In genomic region chr2:101717041-101717817, GRCh38 we compare ENCODE assay signal across 9 cellular contexts. TPM values are rescaled to one million over a fixed set of nuclear protein-coding genes. Genes with fewer than 3 reads are reported as not detected.
DNase-seq lines count a peak whose midpoint lies in the region; ATAC-seq and TF ChIP-seq lines count a peak whose summit lies in the region.
"Had no signal": no experiment of that assay in that cellular context is flagged by ENCODE, and none has a peak within 500 bp of the region (broad histone marks: within the 10 kb centered on the region; RNA-seq: fewer than 3 reads in every experiment).

No MANE protein-coding gene starts in this region.

- TF ChIP-seq CTCF in DOHH2 (IDR thresholded peaks at IDR 0.05; ENCODE audit: low read depth, low read length, poor library complexity, severe bottlenecking) (no peak), sigmoid colon (IDR thresholded peaks at IDR 0.05) (no peak), tibial nerve (IDR thresholded peaks at IDR 0.05) (no peak)

- no peak for DNase-seq in central memory CD8-positive, alpha-beta T cell (ENCODE audit: low spot score in 2 of 2)
- DNase-seq in sigmoid colon (no peak), tibial nerve (ENCODE audit: low spot score in 2 of 2) (no peak), HCEC 1CT (no peak), GM23248 (no peak)
- DNase-seq: NCI-H1694 treated with DMSO at 0.1 percent for 48 hours had no signal

- H3K9ac ChIP-seq in GM23248: no peak overlapping the region

- H3F3A ChIP-seq in DOHH2 (ENCODE audit: control insufficient read depth, insufficient read depth): peaks cover 36% of the 10 kb centered on the region
- peaks cover 45% of the 10 kb centered on the region for H3F3A ChIP-seq in GM23248 (ENCODE audit: insufficient read depth)

- H3K4me2 ChIP-seq in DOHH2 (ENCODE audit: low read length): peak overlapping the region; percentile 97
- H3K4me2 ChIP-seq in GM23248 (ENCODE audit: unreplicated experiment): no peak overlapping the region

- no peaks in the 10 kb centered on the region for H3K9me3 Mint-ChIP-seq in central memory CD8-positive, alpha-beta T cell

- H3K4me3 ChIP-seq in DOHH2 (ENCODE audit: low read length) (peak overlapping the region; percentile 73), sigmoid colon (no peak overlapping the region), tibial nerve (no peak overlapping the region), GM23248 (no peak overlapping the region)

- 51 to 81% methylated on average over 9 of the region's 9 CpGs for WGBS in sigmoid colon, 2 donors
- 77 to 80% methylated on average over 9 of the region's 9 CpGs for WGBS in tibial nerve, 2 donors
- WGBS in GM23248 (ENCODE audit: low coverage in 1 of 2, low lambda C conversion rate in 2 of 2, missing lambda C conversion rate in 2 of 2), 2 experiments: 99% methylated on average over 9 of the region's 9 CpGs

- H3K4me3 Mint-ChIP-seq in central memory CD8-positive, alpha-beta T cell: peak overlapping the region; percentile 70

- no peaks in the 10 kb centered on the region for H3K27me3 Mint-ChIP-seq in central memory CD8-positive, alpha-beta T cell

- peaks cover 28% of the 10 kb centered on the region for H3K36me3 ChIP-seq in DOHH2 (ENCODE audit: control insufficient read depth, low read length)
- no peaks in the 10 kb centered on the region for H3K36me3 ChIP-seq in sigmoid colon
- H3K36me3 ChIP-seq in tibial nerve: no peaks in the 10 kb centered on the region
- H3K36me3 ChIP-seq in GM23248 (ENCODE audit: low read depth): peaks cover 24% of the 10 kb centered on the region

- peak; percentile 69 for ATAC-seq in GM21390 (IDR thresholded peaks at IDR 0.05; ENCODE audit: unreplicated experiment)
- ATAC-seq in HG03565 (IDR thresholded peaks at IDR 0.05; ENCODE audit: unreplicated experiment): peak; percentile 73
- ATAC-seq in central memory CD8-positive, alpha-beta T cell (replicated peaks; ENCODE audit: extremely low read depth, poor library complexity, severe bottlenecking): peak; percentile 61

- TF ChIP-seq POLR2A in sigmoid colon (IDR thresholded peaks at IDR 0.05): no peak
- no peak for TF ChIP-seq POLR2A in tibial nerve (IDR thresholded peaks at IDR 0.05)

- in situ Hi-C loops in GM23248 (cut with MboI): no loop called here

- intact Hi-C loops in sigmoid colon (cut with DNase I): no loop called here

- H3K9me2 ChIP-seq in DOHH2 (replicated peaks; ENCODE audit: control insufficient read depth, low read length): no peaks in the 10 kb centered on the region
- H3K9me2 ChIP-seq in GM23248 (ENCODE audit: insufficient read depth): no peaks in the 10 kb centered on the region; the same call in 1 of the 2 replicates

- no peak overlapping the region for H2AFZ ChIP-seq in GM23248

- peaks cover 5% of the 10 kb centered on the region for H3K36me3 Mint-ChIP-seq in central memory CD8-positive, alpha-beta T cell (ENCODE audit: insufficient read depth)

- H3K4me1 ChIP-seq in DOHH2 (ENCODE audit: control insufficient read depth, low read length) (peaks cover 98% of the 10 kb centered on the region), sigmoid colon (peaks cover 0 to 27% (median 16%) of the 10 kb centered on the region in 4 donors), tibial nerve (peaks cover 0 to 77% (median 29%) of the 10 kb centered on the region in 4 donors), GM23248 (ENCODE audit: insufficient read depth) (peaks cover 36% of the 10 kb centered on the region)

- no peaks in the 10 kb centered on the region for H4K20me1 ChIP-seq in DOHH2 (ENCODE audit: control insufficient read depth, insufficient read depth, low read depth, low read length)
- H4K20me1 ChIP-seq in GM23248 (ENCODE audit: insufficient read depth): peaks cover 42% of the 10 kb centered on the region

- peaks cover 61% of the 10 kb centered on the region for H3K4me1 Mint-ChIP-seq in central memory CD8-positive, alpha-beta T cell

- H3K27ac Mint-ChIP-seq in central memory CD8-positive, alpha-beta T cell (ENCODE audit: low read depth): peak overlapping the region; percentile 97

- peak overlapping the region; percentile 97 for H3K27ac ChIP-seq in DOHH2 (ENCODE audit: low read depth, low read length)
- no peak overlapping the region for H3K27ac ChIP-seq in sigmoid colon
- H3K27ac ChIP-seq in tibial nerve: peak overlapping the region in 1 of 4 donors; percentile 62
- H3K27ac ChIP-seq in GM23248: no peak overlapping the region

- H3K79me2 ChIP-seq in DOHH2 (ENCODE audit: control insufficient read depth, low read length) (peaks cover 89% of the 10 kb centered on the region), GM23248 (ENCODE audit: insufficient read depth) (peaks cover 99% of the 10 kb centered on the region)

- H3K9me3 ChIP-seq in DOHH2 (ENCODE audit: control insufficient read depth, insufficient read depth, low read length): no peaks in the 10 kb centered on the region
- H3K9me3 ChIP-seq in sigmoid colon: no peaks in the 10 kb centered on the region
- no peaks in the 10 kb centered on the region for H3K9me3 ChIP-seq in tibial nerve
- no peaks in the 10 kb centered on the region for H3K9me3 ChIP-seq in GM23248 (ENCODE audit: low read depth)

- H3K27me3 ChIP-seq in DOHH2 (ENCODE audit: control insufficient read depth, low read length) (no peaks in the 10 kb centered on the region), sigmoid colon (no peaks in the 10 kb centered on the region), tibial nerve (no peaks in the 10 kb centered on the region), GM23248 (replicated peaks; ENCODE audit: insufficient read depth) (no peaks in the 10 kb centered on the region)

- TF ChIP-seq EP300 in sigmoid colon (IDR thresholded peaks at IDR 0.05) (no peak), tibial nerve (IDR thresholded peaks at IDR 0.05) (no peak)

RNA-seq across cellular contexts. Expression of gene MAP4K4, which starts 19.7 kb away (rescaled TPM):
- total RNA-seq in sigmoid colon (10 to 100 TPM; 37.2 to 62.9 (median 48.9) TPM), tibial nerve (10 to 100 TPM; 78.0 to 85.7 (median 84.4) TPM)
- polyA plus RNA-seq in sigmoid colon (10 to 100 TPM in 2 of 3 donors, 1 to 10 TPM in 1; 8.8 to 28.6 (median 11.4) TPM), GM23248 (2016; fragmentation: Nextera tagmentation; extraction: Ambion mirVana) (19.9 and 20.3 TPM in 2 replicates)
- total RNA-seq in GM23248 (2014; rRNA removed; shearing (Covaris generic)): 107 and 115 TPM in 2 replicates
